1 cellular context compared by ENCODE assay signal in the genomic region with DNA sequence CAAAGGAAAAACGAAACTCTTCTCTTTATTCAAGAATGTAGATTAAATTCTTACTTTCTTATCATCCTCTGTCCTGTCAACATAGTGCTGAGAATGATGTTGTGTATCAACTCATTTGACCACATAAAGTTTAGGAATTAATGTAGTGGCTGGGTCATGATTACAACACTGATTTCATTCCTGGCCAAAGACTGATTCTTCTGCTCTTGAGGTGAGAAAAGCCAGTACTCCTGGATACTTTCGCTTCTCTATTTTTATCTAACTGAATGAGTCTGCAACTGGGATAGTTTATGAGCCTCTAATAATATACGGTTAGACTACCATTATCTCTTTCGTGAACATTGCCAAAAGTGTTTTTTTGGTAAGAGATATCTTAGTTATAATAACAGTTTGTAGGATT.
TF ChIP-seq lines count a peak whose summit lies in the region.

No MANE protein-coding gene starts in this region.

TF ChIP-seq in IMR-90, 13 proteins besides CTCF, POLR2A, EP300 and RAD21:
- TF ChIP-seq RCOR1 (IDR thresholded peaks at IDR 0.05; ENCODE audit: insufficient replicate concordance, low read length) (no peak), MXI1 (IDR thresholded peaks at IDR 0.05; ENCODE audit: borderline replicate concordance, low read depth, low read length) (no peak), MAZ (IDR thresholded peaks at IDR 0.05; ENCODE audit: borderline replicate concordance, low read depth, low read length) (no peak), MAFK (IDR thresholded peaks at IDR 0.05; ENCODE audit: low read depth, low read length) (no peak), NFE2L2 (IDR thresholded peaks at IDR 0.05; ENCODE audit: low read depth, low read length) (no peak), RFX5 (IDR thresholded peaks at IDR 0.05; ENCODE audit: low read depth, low read length) (no peak), CEBPB (IDR thresholded peaks at IDR 0.05; ENCODE audit: low read depth, low read length) (no peak), CHD1 (IDR thresholded peaks at IDR 0.05; ENCODE audit: low read depth, low read length) (no peak), SMC3 (IDR thresholded peaks at IDR 0.05; ENCODE audit: low read depth, low read length) (no peak), FOS (IDR thresholded peaks at IDR 0.05; ENCODE audit: low read depth, low read length) (no peak), BHLHE40 (IDR thresholded peaks at IDR 0.05; ENCODE audit: low read depth, low read length) (no peak)
- TF ChIP-seq, protein P1, sequence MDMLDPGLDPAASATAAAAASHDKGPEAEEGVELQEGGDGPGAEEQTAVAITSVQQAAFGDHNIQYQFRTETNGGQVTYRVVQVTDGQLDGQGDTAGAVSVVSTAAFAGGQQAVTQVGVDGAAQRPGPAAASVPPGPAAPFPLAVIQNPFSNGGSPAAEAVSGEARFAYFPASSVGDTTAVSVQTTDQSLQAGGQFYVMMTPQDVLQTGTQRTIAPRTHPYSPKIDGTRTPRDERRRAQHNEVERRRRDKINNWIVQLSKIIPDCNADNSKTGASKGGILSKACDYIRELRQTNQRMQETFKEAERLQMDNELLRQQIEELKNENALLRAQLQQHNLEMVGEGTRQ (IDR thresholded peaks at IDR 0.05; ENCODE audit: low read depth, low read length), result no peak
- TF ChIP-seq, protein P2, sequence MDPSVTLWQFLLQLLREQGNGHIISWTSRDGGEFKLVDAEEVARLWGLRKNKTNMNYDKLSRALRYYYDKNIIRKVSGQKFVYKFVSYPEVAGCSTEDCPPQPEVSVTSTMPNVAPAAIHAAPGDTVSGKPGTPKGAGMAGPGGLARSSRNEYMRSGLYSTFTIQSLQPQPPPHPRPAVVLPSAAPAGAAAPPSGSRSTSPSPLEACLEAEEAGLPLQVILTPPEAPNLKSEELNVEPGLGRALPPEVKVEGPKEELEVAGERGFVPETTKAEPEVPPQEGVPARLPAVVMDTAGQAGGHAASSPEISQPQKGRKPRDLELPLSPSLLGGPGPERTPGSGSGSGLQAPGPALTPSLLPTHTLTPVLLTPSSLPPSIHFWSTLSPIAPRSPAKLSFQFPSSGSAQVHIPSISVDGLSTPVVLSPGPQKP (IDR thresholded peaks at IDR 0.05; ENCODE audit: borderline replicate concordance, low read depth, low read length), result no peak
